1 cellular context compared by ENCODE assay signal in genomic region chr17:57782642-57783337, GRCh38.
TF ChIP-seq lines count a peak whose summit lies in the region.

No MANE protein-coding gene starts in this region.

TF ChIP-seq in WTC11, 78 proteins besides CTCF, POLR2A, EP300 and RAD21 (continued from another document):
- TF ChIP-seq USF1 (CRISPR knock-in tag; IDR thresholded peaks at IDR 0.05) (no peak), PRRX2 (CRISPR knock-in tag; IDR thresholded peaks at IDR 0.05) (no peak), NFYB (CRISPR knock-in tag; conservative IDR thresholded peaks at IDR 0.05; ENCODE audit: low read depth) (no peak), PREB (CRISPR knock-in tag; IDR thresholded peaks at IDR 0.05; ENCODE audit: borderline replicate concordance) (no peak), NFE2L1 (CRISPR knock-in tag; IDR thresholded peaks at IDR 0.05) (no peak), GABPB1 (CRISPR knock-in tag; IDR thresholded peaks at IDR 0.05) (no peak)
